Comparison of ENCODE assay signal across 1 cellular context in the genomic region with DNA sequence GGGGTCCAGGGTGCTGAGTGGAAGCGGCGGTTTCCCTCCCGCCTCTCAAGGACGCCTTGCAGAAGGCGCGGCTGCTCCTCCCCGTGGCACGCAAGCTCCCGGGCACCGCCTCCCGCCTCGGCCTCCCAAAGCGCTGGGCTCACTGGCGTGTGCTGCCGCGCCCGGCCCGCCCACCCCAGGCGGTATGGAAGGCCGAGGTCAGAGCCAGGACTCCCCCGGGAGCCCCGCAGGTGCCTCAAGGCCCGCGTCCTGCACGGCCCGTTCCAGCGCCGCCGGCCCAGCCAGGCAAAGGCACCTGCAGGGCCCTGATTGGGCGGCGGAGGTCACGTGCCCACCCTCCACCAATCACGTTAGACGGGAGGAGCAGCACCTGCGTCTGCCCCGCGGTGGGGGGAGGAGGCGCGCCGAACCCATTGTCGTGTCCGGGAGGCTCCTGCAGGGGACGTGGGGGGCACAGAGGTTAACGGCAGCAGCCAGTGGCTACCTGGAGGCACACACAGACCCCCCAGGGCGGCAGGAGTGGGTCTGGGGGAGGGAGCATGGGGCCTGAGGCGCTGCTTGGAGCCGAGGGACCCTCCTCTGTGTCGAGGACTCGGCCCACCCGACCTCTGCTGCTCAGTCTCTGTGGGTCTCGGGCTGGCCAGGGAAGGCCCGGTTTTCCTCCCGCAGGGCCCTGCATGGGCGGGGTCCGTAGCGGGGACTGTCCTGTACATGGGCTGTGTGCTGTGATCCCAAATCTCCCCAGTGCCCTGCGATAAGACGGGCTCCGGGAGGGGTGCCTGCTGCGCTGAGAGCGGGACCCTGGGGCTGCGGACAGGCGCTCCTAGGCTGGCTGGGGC.
TF ChIP-seq lines count a peak whose summit lies in the region.

No MANE protein-coding gene starts in this region.

TF ChIP-seq in HepG2, 621 proteins besides CTCF, POLR2A, EP300 and RAD21 (continued from another document and continues in another):
- TF ChIP-seq PRDM4 (CRISPR knock-in tag; IDR thresholded peaks at IDR 0.05; ENCODE audit: borderline replicate concordance) (no peak), ZNF615 (CRISPR knock-in tag; IDR thresholded peaks at IDR 0.05; ENCODE audit: borderline replicate concordance) (no peak), GATAD2A (CRISPR knock-in tag; IDR thresholded peaks at IDR 0.05) (no peak), MLLT10 (CRISPR knock-in tag; IDR thresholded peaks at IDR 0.05) (no peak), ZNF101 (CRISPR knock-in tag; IDR thresholded peaks at IDR 0.05; ENCODE audit: borderline replicate concordance, low read depth) (no peak; the same call in 1 of the 2 replicates), ISL2 (CRISPR knock-in tag; IDR thresholded peaks at IDR 0.05) (no peak), ZNF749 (CRISPR knock-in tag; IDR thresholded peaks at IDR 0.05; ENCODE audit: borderline replicate concordance) (0 out of 2 replicates have a peak, but pooled peaks have one; percentile 61), ZC3H13 (CRISPR knock-in tag; IDR thresholded peaks at IDR 0.05) (peak; percentile 85), IRF2 (CRISPR knock-in tag; IDR thresholded peaks at IDR 0.05) (peak; percentile 75; the same call in 1 of the 2 replicates), NPAS2 (CRISPR knock-in tag; IDR thresholded peaks at IDR 0.05; ENCODE audit: borderline replicate concordance) (no peak), IKZF4 (CRISPR knock-in tag; IDR thresholded peaks at IDR 0.05; ENCODE audit: borderline replicate concordance, low read depth, not compliant biosample characterization) (peak; percentile 33), KAT2B (IDR thresholded peaks at IDR 0.05; ENCODE audit: borderline replicate concordance, low read depth, low read length) (no peak), ZNF121 (CRISPR knock-in tag; IDR thresholded peaks at IDR 0.05) (no peak), POGZ (CRISPR knock-in tag; IDR thresholded peaks at IDR 0.05) (peak; percentile 33), ZNF563 (CRISPR knock-in tag; IDR thresholded peaks at IDR 0.05) (peak; percentile 71; the same call in 1 of the 2 replicates), RXRA (CRISPR knock-in tag; IDR thresholded peaks at IDR 0.05) (peak; percentile 85), RFXAP (CRISPR knock-in tag; IDR thresholded peaks at IDR 0.05; ENCODE audit: borderline replicate concordance) (0 out of 2 replicates have a peak, but pooled peaks have one; percentile 14), ZNF782 (CRISPR knock-in tag; IDR thresholded peaks at IDR 0.05; ENCODE audit: borderline replicate concordance) (peak; percentile 69), ZNF724P (CRISPR knock-in tag; IDR thresholded peaks at IDR 0.05; ENCODE audit: borderline replicate concordance) (no peak; the same call in 1 of the 2 replicates), NFIB (CRISPR knock-in tag; IDR thresholded peaks at IDR 0.05; ENCODE audit: borderline replicate concordance) (no peak), ATF4 (CRISPR knock-in tag; IDR thresholded peaks at IDR 0.05) (no peak), SMC3 (IDR thresholded peaks at IDR 0.05; ENCODE audit: low read length) (no peak), GLMP (CRISPR knock-in tag; IDR thresholded peaks at IDR 0.05; ENCODE audit: borderline replicate concordance) (no peak), ZFY (CRISPR knock-in tag; IDR thresholded peaks at IDR 0.05) (peak; percentile 84), ZNF616 (CRISPR knock-in tag; IDR thresholded peaks at IDR 0.05; ENCODE audit: low read depth) (no peak; the same call in 1 of the 2 replicates), DNMT3B (CRISPR knock-in tag; conservative IDR thresholded peaks at IDR 0.05) (no peak), HOXD1 (CRISPR knock-in tag; IDR thresholded peaks at IDR 0.05) (peak; percentile 26; the same call in 1 of the 2 replicates), KDM1A (CRISPR knock-in tag; IDR thresholded peaks at IDR 0.05) (no peak), FOXO1 (CRISPR knock-in tag; IDR thresholded peaks at IDR 0.05) (no peak; the same call in 1 of the 2 replicates), ZNF644 (CRISPR knock-in tag; IDR thresholded peaks at IDR 0.05; ENCODE audit: low read depth) (no peak), GABPB1 (CRISPR knock-in tag; IDR thresholded peaks at IDR 0.05) (peak; percentile 76), ESRRA (CRISPR knock-in tag; IDR thresholded peaks at IDR 0.05; ENCODE audit: low read depth) (0 out of 2 replicates have a peak, but pooled peaks have one; percentile 43)
- TF ChIP-seq, protein P1, sequence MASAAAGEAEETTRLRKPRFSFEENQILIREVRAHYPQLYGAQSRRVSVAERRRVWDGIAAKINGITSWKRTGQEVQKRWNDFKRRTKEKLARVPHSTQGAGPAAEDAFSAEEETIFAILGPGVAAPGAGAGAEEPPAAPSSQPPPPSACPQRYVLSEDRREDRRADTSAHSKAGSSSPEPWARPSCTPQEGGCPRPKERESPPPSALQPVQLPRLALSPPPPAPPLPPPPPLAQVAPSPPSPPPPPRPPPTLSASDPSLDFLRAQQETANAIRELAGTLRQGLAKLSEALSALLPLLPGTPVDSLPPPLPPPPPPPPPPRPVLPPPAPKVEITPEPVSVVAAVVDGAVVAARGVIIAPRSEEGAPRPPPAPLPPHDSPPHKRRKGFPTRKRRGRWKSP (CRISPR knock-in tag; IDR thresholded peaks at IDR 0.05): peak; percentile 71; the same call in 1 of the 2 replicates
- TF ChIP-seq, protein P2, sequence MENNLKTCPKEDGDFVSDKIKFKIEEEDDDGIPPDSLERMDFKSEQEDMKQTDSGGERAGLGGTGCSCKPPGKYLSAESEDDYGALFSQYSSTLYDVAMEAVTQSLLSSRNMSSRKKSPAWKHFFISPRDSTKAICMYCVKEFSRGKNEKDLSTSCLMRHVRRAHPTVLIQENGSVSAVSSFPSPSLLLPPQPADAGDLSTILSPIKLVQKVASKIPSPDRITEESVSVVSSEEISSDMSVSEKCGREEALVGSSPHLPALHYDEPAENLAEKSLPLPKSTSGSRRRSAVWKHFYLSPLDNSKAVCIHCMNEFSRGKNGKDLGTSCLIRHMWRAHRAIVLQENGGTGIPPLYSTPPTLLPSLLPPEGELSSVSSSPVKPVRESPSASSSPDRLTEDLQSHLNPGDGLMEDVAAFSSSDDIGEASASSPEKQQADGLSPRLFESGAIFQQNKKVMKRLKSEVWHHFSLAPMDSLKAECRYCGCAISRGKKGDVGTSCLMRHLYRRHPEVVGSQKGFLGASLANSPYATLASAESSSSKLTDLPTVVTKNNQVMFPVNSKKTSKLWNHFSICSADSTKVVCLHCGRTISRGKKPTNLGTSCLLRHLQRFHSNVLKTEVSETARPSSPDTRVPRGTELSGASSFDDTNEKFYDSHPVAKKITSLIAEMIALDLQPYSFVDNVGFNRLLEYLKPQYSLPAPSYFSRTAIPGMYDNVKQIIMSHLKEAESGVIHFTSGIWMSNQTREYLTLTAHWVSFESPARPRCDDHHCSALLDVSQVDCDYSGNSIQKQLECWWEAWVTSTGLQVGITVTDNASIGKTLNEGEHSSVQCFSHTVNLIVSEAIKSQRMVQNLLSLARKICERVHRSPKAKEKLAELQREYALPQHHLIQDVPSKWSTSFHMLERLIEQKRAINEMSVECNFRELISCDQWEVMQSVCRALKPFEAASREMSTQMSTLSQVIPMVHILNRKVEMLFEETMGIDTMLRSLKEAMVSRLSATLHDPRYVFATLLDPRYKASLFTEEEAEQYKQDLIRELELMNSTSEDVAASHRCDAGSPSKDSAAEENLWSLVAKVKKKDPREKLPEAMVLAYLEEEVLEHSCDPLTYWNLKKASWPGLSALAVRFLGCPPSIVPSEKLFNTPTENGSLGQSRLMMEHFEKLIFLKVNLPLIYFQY (CRISPR knock-in tag; IDR thresholded peaks at IDR 0.05; ENCODE audit: borderline replicate concordance): peak; percentile 96
- TF ChIP-seq, protein P3, sequence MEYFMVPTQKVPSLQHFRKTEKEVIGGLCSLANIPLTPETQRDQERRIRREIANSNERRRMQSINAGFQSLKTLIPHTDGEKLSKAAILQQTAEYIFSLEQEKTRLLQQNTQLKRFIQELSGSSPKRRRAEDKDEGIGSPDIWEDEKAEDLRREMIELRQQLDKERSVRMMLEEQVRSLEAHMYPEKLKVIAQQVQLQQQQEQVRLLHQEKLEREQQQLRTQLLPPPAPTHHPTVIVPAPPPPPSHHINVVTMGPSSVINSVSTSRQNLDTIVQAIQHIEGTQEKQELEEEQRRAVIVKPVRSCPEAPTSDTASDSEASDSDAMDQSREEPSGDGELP (IDR thresholded peaks at IDR 0.05; ENCODE audit: borderline replicate concordance, low read depth): no peak
- TF ChIP-seq, protein P4, sequence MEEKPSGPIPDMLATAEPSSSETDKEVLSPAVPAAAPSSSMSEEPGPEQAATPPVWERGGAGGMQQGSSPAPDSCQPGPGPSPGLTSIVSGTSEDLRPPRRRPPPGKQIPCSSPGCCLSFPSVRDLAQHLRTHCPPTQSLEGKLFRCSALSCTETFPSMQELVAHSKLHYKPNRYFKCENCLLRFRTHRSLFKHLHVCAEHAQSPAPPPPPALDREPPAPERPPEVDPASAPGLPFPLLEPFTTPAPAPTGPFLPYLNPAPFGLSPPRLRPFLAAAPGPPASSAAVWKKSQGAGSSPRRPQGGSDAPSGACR (CRISPR knock-in tag; IDR thresholded peaks at IDR 0.05): peak; percentile 67; the same call in 1 of the 2 replicates
- TF ChIP-seq, protein P5, sequence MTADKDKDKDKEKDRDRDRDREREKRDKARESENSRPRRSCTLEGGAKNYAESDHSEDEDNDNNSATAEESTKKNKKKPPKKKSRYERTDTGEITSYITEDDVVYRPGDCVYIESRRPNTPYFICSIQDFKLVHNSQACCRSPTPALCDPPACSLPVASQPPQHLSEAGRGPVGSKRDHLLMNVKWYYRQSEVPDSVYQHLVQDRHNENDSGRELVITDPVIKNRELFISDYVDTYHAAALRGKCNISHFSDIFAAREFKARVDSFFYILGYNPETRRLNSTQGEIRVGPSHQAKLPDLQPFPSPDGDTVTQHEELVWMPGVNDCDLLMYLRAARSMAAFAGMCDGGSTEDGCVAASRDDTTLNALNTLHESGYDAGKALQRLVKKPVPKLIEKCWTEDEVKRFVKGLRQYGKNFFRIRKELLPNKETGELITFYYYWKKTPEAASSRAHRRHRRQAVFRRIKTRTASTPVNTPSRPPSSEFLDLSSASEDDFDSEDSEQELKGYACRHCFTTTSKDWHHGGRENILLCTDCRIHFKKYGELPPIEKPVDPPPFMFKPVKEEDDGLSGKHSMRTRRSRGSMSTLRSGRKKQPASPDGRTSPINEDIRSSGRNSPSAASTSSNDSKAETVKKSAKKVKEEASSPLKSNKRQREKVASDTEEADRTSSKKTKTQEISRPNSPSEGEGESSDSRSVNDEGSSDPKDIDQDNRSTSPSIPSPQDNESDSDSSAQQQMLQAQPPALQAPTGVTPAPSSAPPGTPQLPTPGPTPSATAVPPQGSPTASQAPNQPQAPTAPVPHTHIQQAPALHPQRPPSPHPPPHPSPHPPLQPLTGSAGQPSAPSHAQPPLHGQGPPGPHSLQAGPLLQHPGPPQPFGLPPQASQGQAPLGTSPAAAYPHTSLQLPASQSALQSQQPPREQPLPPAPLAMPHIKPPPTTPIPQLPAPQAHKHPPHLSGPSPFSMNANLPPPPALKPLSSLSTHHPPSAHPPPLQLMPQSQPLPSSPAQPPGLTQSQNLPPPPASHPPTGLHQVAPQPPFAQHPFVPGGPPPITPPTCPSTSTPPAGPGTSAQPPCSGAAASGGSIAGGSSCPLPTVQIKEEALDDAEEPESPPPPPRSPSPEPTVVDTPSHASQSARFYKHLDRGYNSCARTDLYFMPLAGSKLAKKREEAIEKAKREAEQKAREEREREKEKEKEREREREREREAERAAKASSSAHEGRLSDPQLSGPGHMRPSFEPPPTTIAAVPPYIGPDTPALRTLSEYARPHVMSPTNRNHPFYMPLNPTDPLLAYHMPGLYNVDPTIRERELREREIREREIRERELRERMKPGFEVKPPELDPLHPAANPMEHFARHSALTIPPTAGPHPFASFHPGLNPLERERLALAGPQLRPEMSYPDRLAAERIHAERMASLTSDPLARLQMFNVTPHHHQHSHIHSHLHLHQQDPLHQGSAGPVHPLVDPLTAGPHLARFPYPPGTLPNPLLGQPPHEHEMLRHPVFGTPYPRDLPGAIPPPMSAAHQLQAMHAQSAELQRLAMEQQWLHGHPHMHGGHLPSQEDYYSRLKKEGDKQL (CRISPR knock-in tag; IDR thresholded peaks at IDR 0.05; ENCODE audit: low read depth): no peak
- TF ChIP-seq, protein P6, sequence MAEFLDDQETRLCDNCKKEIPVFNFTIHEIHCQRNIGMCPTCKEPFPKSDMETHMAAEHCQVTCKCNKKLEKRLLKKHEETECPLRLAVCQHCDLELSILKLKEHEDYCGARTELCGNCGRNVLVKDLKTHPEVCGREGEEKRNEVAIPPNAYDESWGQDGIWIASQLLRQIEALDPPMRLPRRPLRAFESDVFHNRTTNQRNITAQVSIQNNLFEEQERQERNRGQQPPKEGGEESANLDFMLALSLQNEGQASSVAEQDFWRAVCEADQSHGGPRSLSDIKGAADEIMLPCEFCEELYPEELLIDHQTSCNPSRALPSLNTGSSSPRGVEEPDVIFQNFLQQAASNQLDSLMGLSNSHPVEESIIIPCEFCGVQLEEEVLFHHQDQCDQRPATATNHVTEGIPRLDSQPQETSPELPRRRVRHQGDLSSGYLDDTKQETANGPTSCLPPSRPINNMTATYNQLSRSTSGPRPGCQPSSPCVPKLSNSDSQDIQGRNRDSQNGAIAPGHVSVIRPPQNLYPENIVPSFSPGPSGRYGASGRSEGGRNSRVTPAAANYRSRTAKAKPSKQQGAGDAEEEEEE (CRISPR knock-in tag; IDR thresholded peaks at IDR 0.05; ENCODE audit: borderline replicate concordance): 0 out of 2 replicates have a peak, but pooled peaks have one; percentile 73
